Comparison of ENCODE assay signal across 12 cellular contexts in the genomic region with DNA sequence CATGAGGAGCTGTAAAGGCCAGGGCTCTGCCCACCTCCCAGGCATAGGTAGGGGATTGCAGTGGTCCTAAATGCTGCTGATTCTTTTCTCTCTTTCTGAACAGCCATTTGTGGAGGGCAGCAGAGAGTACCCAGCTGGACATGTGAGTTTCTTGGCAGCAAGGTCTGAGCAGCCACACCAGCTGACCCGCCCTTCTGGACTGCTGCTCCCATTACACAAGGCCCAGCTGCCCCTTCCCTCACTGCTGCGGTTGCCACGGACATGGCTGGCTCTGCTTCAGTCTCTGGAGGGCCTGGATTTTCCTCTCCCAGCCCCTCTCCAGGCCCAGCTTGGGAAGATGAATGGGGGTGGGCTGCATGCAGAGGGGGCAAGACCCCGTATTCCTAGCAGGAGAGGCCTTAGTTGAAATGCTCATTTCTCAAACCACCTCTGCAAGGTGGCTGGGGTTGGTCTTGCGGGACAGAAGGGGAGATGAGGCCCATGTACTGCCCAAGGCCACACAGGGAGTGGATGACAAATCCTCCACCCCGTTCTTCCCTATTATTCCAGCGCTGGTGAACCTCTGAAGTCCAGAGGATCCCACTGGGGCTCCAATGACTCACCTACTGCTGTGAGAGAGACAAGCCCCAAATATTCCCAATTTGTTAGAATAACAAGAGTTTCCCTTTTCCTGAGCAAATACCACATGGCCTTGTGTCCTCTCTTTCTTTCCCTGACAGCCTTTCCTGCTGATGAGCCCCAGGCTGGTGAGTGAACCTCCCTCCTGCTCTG. TPM values are rescaled to one million over a fixed set of nuclear protein-coding genes. Genes with fewer than 3 reads are reported as not detected.
DNase-seq lines count a peak whose midpoint lies in the region; ATAC-seq and TF ChIP-seq lines count a peak whose summit lies in the region.
"Had no signal": no experiment of that assay in that cellular context is flagged by ENCODE, and none has a peak within 500 bp of the region (broad histone marks: within the 10 kb centered on the region; RNA-seq: fewer than 3 reads in every experiment).

No MANE protein-coding gene starts in this region.

- no peak overlapping the region for H2AFZ ChIP-seq in trophoblast cell (ENCODE audit: insufficient read depth, low read length, poor library complexity)

- H3K23ac ChIP-seq in trophoblast cell (ENCODE audit: low read length) = no peak overlapping the region

- H2AK5ac ChIP-seq in trophoblast cell (ENCODE audit: low read length) = no peak overlapping the region

- no peak overlapping the region for H2BK120ac ChIP-seq in trophoblast cell (ENCODE audit: insufficient read depth, low read length, poor library complexity)

- peaks cover 1% of the 10 kb centered on the region for H3K79me2 ChIP-seq in trophoblast cell (ENCODE audit: control insufficient read depth, insufficient read depth, low read length, poor library complexity)

- H3K4me2 ChIP-seq in trophoblast cell (ENCODE audit: low read length) = no peak overlapping the region

- no peak overlapping the region for H4K8ac ChIP-seq in trophoblast cell (ENCODE audit: low read depth, low read length)

- intact Hi-C loops in left lung (cut with DNase I) = no loop called here

- no CpG with 5 or more reads among the region's 7 CpGs for WGBS in trophoblast cell (ENCODE audit: extremely low coverage, insufficient coverage, insufficient read length)

- TF ChIP-seq CTCF in left lung (IDR thresholded peaks at IDR 0.05) = no peak

- no peak overlapping the region for H2BK5ac ChIP-seq in trophoblast cell (ENCODE audit: low read depth, low read length, poor library complexity)

- H4K12ac ChIP-seq in trophoblast cell (ENCODE audit: low read depth, low read length) = no peak overlapping the region

- H3K4ac ChIP-seq in trophoblast cell (ENCODE audit: low read depth, low read length) = no peak overlapping the region

- ATAC-seq in left lung = peak; percentile 73
- ATAC-seq in GM21423 (IDR thresholded peaks at IDR 0.05; ENCODE audit: unreplicated experiment) = no peak

- DNase-seq in HT-29 (ENCODE audit: low spot score) (peak; percentile 73), cerebellum (ENCODE audit: low spot score) (peak; percentile 58), left lung (no peak), substantia nigra (lab: John Stamatoyannopoulos, UW) (peak in 47 of 49 donors; percentile 42 to 95 (median 84)), UCSD-AML1 (lab: John Stamatoyannopoulos, UW; ENCODE audit: unreplicated experiment) (no peak), trophoblast cell (no peak)
- DNase-seq in stimulated activated CD4-positive, alpha-beta T cell treated with anti-CD3 and anti-CD28 coated beads, Interleukin-12 subunit alpha, Interleukin-12 subunit beta, amount 100 ng/mL, for 4 hours = no peak
- DNase-seq: GDM1; NCI-H1105; stimulated activated CD4-positive, alpha-beta T cell treated with anti-CD3 and anti-CD28 coated beads, Interleukin-2, amount 100 ng/mL, for 48 hours had no signal

- H3K4me3 ChIP-seq in left lung (no peak overlapping the region), trophoblast cell (ENCODE audit: low read depth, low read length) (no peak overlapping the region)

- H4K91ac ChIP-seq in trophoblast cell (ENCODE audit: low read depth, low read length) = no peak overlapping the region

- H3K18ac ChIP-seq in trophoblast cell (ENCODE audit: low read length) = no peak overlapping the region

- H3K4me1 ChIP-seq in left lung (peaks cover 0 to 28% of the 10 kb centered on the region in 2 donors), trophoblast cell (ENCODE audit: control insufficient read depth in 1 of 2, insufficient read depth in 2 of 2, low read length in 2 of 2) (peaks cover 9 to 16% of the 10 kb centered on the region in 2 experiments)

- H3K36me3 ChIP-seq in left lung (peaks cover 0 to 10% of the 10 kb centered on the region in 2 donors), trophoblast cell (ENCODE audit: control insufficient read depth in 1 of 2, insufficient read depth in 2 of 2, low read length in 2 of 2) (no peaks in the 10 kb centered on the region)

- H3K27me3 ChIP-seq in left lung = no peaks in the 10 kb centered on the region
- H3K27me3 ChIP-seq in trophoblast cell (ENCODE audit: insufficient read depth, low read length) = no peaks in the 10 kb centered on the region

- H3K9me3 ChIP-seq in left lung = no peaks in the 10 kb centered on the region
- no peaks in the 10 kb centered on the region for H3K9me3 ChIP-seq in trophoblast cell (ENCODE audit: insufficient read depth, low read depth, low read length)

- H3K27ac ChIP-seq in left lung = no peak overlapping the region
- peak overlapping the region; percentile 97 for H3K27ac ChIP-seq in substantia nigra (ENCODE audit: low read depth, low read length, poor library complexity, severe bottlenecking)
- H3K27ac ChIP-seq in trophoblast cell (ENCODE audit: low read depth, low read length) = no peak overlapping the region

- peaks cover 3% of the 10 kb centered on the region for H3K79me1 ChIP-seq in trophoblast cell (ENCODE audit: low read length)

- H3K9ac ChIP-seq in trophoblast cell (ENCODE audit: low read length) = no peak overlapping the region

- no peak overlapping the region for H2BK12ac ChIP-seq in trophoblast cell (ENCODE audit: low read length)

- no peak overlapping the region for H3K14ac ChIP-seq in trophoblast cell (ENCODE audit: low read length)

RNA-seq across cellular contexts. Expression of gene LGALS12, which starts 4.7 kb away (rescaled TPM):
- total RNA-seq in HT-29 (2014; rRNA removed; shearing (Covaris generic)) = not detected in 2 replicates
- total RNA-seq in cerebellum (not detected), left lung (under 1 TPM; 0.20 to 0.86 TPM)
- polyA plus RNA-seq in trophoblast cell (2013) = 1.4 and 1.5 TPM in 2 replicates
- total RNA-seq: lung microvascular endothelial cell had no signal

RNA-seq across cellular contexts. Expression of gene PLAAT5, which starts 19.6 kb away (rescaled TPM):
- 0.21 and 0.79 TPM in 2 replicates for total RNA-seq in HT-29 (2014; rRNA removed; shearing (Covaris generic))
- 1.9 TPM for total RNA-seq in cerebellum
- 1 to 10 TPM; 1.8 to 4.6 TPM for total RNA-seq in left lung
- 3.1 TPM in 2 replicates for polyA plus RNA-seq in trophoblast cell (2013)
- total RNA-seq: lung microvascular endothelial cell had no signal

RNA-seq across cellular contexts. Expression of gene PLAAT4, which starts 26.1 kb away (rescaled TPM):
- total RNA-seq in HT-29 (2014; rRNA removed; shearing (Covaris generic)) = 61.8 and 73.6 TPM in 2 replicates
- 3.1 TPM for total RNA-seq in cerebellum
- 100 to 1,000 TPM; 105 to 217 TPM for total RNA-seq in left lung
- polyA plus RNA-seq in trophoblast cell (2013) = 0.79 and 0.99 TPM in 2 replicates

RNA-seq across cellular contexts. Expression of gene PLAAT2, which starts 52.6 kb away (rescaled TPM):
- 0.57 and 4.2 TPM in 2 replicates for total RNA-seq in HT-29 (2014; rRNA removed; shearing (Covaris generic))
- total RNA-seq in cerebellum = not detected
- 1 to 10 TPM; 5.0 to 6.0 TPM for total RNA-seq in left lung
- 0.18 and 0.22 TPM in 2 replicates for polyA plus RNA-seq in trophoblast cell (2013)
- total RNA-seq: lung microvascular endothelial cell had no signal

Comparison
In these comparisons a context has a peak if more than half of its experiments do, and no peak if none do; other contexts are left out.
1. DNase-seq: peak in HT-29 (single experiment), cerebellum (single experiment) and substantia nigra (47 of 49); none in left lung (0 of 2), UCSD-AML1 (single experiment), stimulated activated CD4-positive, alpha-beta T cell treated with anti-CD3 and anti-CD28 coated beads, Interleukin-12 subunit alpha, Interleukin-12 subunit beta, amount 100 ng/mL, for 4 hours (single experiment) and trophoblast cell (0 of 2).
2. RNA of gene PLAAT4, which starts 26.1 kb away (total RNA-seq): 105 to 217 TPM in left lung and 61.8 to 73.6 TPM in HT-29; 3.1 TPM in cerebellum (single experiment); every median in the first group is over 10 times any median in the second.